Comparison of ENCODE assay signal across 8 cellular contexts in the genomic region with DNA sequence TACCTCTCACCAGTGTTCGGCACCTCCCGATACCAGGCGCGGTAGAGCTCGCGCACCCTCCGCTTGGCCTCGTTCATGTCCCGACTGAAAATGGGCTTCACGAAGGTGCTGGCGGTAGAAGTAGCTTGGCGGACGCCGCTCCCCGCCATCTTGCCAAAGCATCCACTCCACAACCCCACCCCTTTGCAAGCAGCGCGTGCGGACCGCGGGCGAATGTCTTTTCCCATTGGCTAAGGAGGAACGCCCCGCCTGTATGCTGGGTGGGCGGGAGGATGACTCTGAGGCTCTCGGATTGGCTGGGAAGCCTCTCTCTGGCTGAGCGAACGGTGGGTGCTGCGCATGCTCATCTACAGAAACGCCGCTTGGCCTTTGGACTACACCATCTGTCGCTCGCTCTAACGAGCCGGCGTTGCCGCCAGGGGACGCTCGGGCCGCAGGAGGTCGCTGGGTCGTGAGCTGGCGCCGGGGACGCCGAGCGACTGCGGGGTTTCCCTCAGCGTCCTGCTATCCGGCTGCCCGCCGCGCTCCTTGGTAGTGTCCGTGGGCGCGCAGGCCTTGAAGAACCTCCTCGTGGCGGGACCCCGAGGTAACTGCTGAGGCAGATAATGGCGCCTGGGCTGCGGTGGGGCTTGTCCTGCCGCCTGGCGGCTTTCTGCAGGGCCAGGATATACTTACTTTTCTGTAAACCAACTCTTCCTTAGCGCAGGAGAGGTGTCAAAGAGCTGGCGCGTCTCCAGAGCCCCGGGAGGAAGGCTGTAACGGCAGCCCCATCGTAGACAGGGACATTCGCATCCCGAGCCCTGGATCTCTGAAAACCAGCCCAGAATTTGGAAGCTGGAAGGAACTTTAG. TPM values are rescaled to one million over a fixed set of nuclear protein-coding genes. Genes with fewer than 3 reads are reported as not detected.
A peak's percentile ranks its signal among the peaks of the same experiment; 100 is the strongest.
DNase-seq lines count a peak whose midpoint lies in the region; ATAC-seq, FAIRE-seq and TF ChIP-seq lines count a peak whose summit lies in the region.

TSS of gene NDUFA6 (minus strand) at position 177 of the 850 bp plus-strand sequence. CDS start at position 149, 28 bp downstream.

- H3K4me2 ChIP-seq in keratinocyte (ENCODE audit: control insufficient read depth, extremely low read depth, insufficient read depth, low read depth, low read length): peak within 1 kb of the TSS; percentile 90

- TF ChIP-seq CTCF in AG10803 (conservative IDR thresholded peaks at IDR 0.05; ENCODE audit: low read length): peak; percentile 81
- TF ChIP-seq CTCF in keratinocyte (optimal IDR thresholded peaks at IDR 0.05 in 1 of 3, IDR thresholded peaks at IDR 0.05 in 1 of 3, conservative IDR thresholded peaks at IDR 0.05 in 1 of 3; ENCODE audit: extremely low read depth in 1 of 3, insufficient read depth in 2 of 3, low read length in 3 of 3): peak; percentile 87 to 98 (median 91)

- H4K20me1 ChIP-seq in keratinocyte (ENCODE audit: control insufficient read depth, extremely low read depth, insufficient read depth, low read length): peaks cover 2% of the 10 kb centered on the region

- H3K9ac ChIP-seq in keratinocyte (ENCODE audit: control insufficient read depth, extremely low read depth, insufficient read depth, low read length): peak within 1 kb of the TSS; percentile 93

- dilution Hi-C loops in keratinocyte (cut with MboI; ENCODE audit: extremely low pct_ligation_motif_present, low sequenced_read_pairs): no loop called here

- peaks cover 4 to 13% of the 10 kb centered on the region in 2 experiments for H3K36me3 ChIP-seq in keratinocyte (ENCODE audit: control insufficient read depth in 2 of 2, extremely low read depth in 1 of 2, insufficient read depth in 2 of 2, low read length in 2 of 2)

- FAIRE-seq in keratinocyte (lab: Jason Lieb, UNC): peak; percentile 85

- peak; percentile 98 for DNase-seq in AG10803 (ENCODE audit: low read depth)
- peak; percentile 99 for DNase-seq in NCI-H446 treated with DMSO at 0.1 percent for 48 hours (lab: John Stamatoyannopoulos, UW)
- DNase-seq in activated CD4-positive, CD25-positive, alpha-beta regulatory T cell treated with anti-CD3 and anti-CD28 coated beads, Interleukin-2, amount 50 U/mL, for 72 hours: peak; percentile 97
- DNase-seq in cerebellum (ENCODE audit: low spot score): peak; percentile 99
- DNase-seq in keratinocyte (ENCODE audit: low read depth, low spot score): peak; percentile 97
- peak; percentile 99 for DNase-seq in stimulated activated CD4-positive, alpha-beta T cell treated with anti-CD3 and anti-CD28 coated beads, Interleukin-15, amount 100 ng/mL, for 24 hours

- peak within 1 kb of the TSS; percentile 90 for H3K27ac ChIP-seq in keratinocyte (ENCODE audit: control insufficient read depth, insufficient read depth, low read length)

- H3K4me3 ChIP-seq in AG10803 (ENCODE audit: low read length) (peak within 1 kb of the TSS; percentile 94), keratinocyte (ENCODE audit: control insufficient read depth in 2 of 3, extremely low read depth in 1 of 3, insufficient read depth in 2 of 3, low read depth in 1 of 3, low read length in 3 of 3) (peak within 1 kb of the TSS; percentile 74 to 92 (median 87))

- H3K4me1 ChIP-seq in keratinocyte (ENCODE audit: control insufficient read depth, extremely low read depth, insufficient read depth, low read length): peaks cover 4% of the 10 kb centered on the region

- H2AFZ ChIP-seq in keratinocyte (ENCODE audit: control insufficient read depth, low read length): peak within 1 kb of the TSS; percentile 88

- no peaks in the 10 kb centered on the region for H3K9me3 ChIP-seq in keratinocyte (ENCODE audit: control insufficient read depth, low read depth, low read length)

- H3K79me2 ChIP-seq in keratinocyte (ENCODE audit: control insufficient read depth, insufficient read depth, low read length): peaks cover 14% of the 10 kb centered on the region

- H3K9me1 ChIP-seq in keratinocyte (ENCODE audit: control insufficient read depth, extremely low read depth, insufficient read depth, low read length): no peaks in the 10 kb centered on the region

- no peaks in the 10 kb centered on the region for H3K27me3 ChIP-seq in keratinocyte (ENCODE audit: control insufficient read depth, extremely low read depth, insufficient read depth, low read length)

- ATAC-seq in GM19025 (IDR thresholded peaks at IDR 0.05; ENCODE audit: low read depth, unreplicated experiment) (peak; percentile 94), HG03354 (IDR thresholded peaks at IDR 0.05; ENCODE audit: poor library complexity, severe bottlenecking, unreplicated experiment) (peak; percentile 90)

RNA-seq across cellular contexts. Expression of gene NDUFA6, which starts in this region (rescaled TPM):
- total RNA-seq in cerebellum: 38.3 TPM
- 46.3 to 86.7 TPM (median 54.6 TPM) in 3 replicates for polyA plus RNA-seq in keratinocyte
- polyA plus RNA-seq in keratinocyte (2011; ENCODE audit: low read depth): 103 TPM
- 46.7 and 55.7 TPM in 2 replicates for polyA plus RNA-seq in keratinocyte (2011; cell fraction: cytosol; rRNA removed)
- 20.8 and 24.3 TPM in 2 replicates for polyA plus RNA-seq in keratinocyte (2011; cell fraction: nucleus; rRNA removed)
- 75.3 and 79.5 TPM in 2 replicates for polyA plus RNA-seq in keratinocyte (2012; ENCODE audit: low replicate concordance)
- 13.2 to 14.5 TPM (median 13.7 TPM) in 3 replicates for polyA minus RNA-seq in keratinocyte
- polyA minus RNA-seq in keratinocyte (2011; cell fraction: cytosol; rRNA and poly(A)+ RNA removed): 17.1 TPM
- 4.5 and 6.6 TPM in 2 replicates for polyA minus RNA-seq in keratinocyte (2011; cell fraction: nucleus; rRNA and poly(A)+ RNA removed)

Comparison
In these comparisons a context has a peak if more than half of its experiments do, and no peak if none do; other contexts are left out.
1. Peak in every context shown above with its lines: DNase-seq, ATAC-seq, H3K4me3 ChIP-seq and H3K27ac ChIP-seq.